In genomic region chr4:1873776-1874175, GRCh38 we compare ENCODE assay signal across 3 cellular contexts.
TF ChIP-seq lines count a peak whose summit lies in the region.

No MANE protein-coding gene starts in this region.

TF ChIP-seq in SK-N-SH, 30 proteins besides CTCF, POLR2A, EP300 and RAD21 (continued from another document):
- no peak for TF ChIP-seq CHD2 (IDR thresholded peaks at IDR 0.05; ENCODE audit: low read length, partially characterized antibody)
- no peak for TF ChIP-seq MEF2A (IDR thresholded peaks at IDR 0.05; ENCODE audit: borderline replicate concordance, low read depth)
- TF ChIP-seq TAF1 (IDR thresholded peaks at IDR 0.05; ENCODE audit: borderline replicate concordance, low read depth, low read length): no peak
- no peak for TF ChIP-seq MXI1 (IDR thresholded peaks at IDR 0.05; ENCODE audit: low read depth, low read length)
- no peak for TF ChIP-seq ZBTB33 (IDR thresholded peaks at IDR 0.05; ENCODE audit: borderline replicate concordance, low read depth)
- TF ChIP-seq GATA2 (CRISPR knock-in tag; IDR thresholded peaks at IDR 0.05): no peak
- no peak for TF ChIP-seq IRF3 (IDR thresholded peaks at IDR 0.05; ENCODE audit: low read depth, low read length)
- no peak for TF ChIP-seq EZH2phosphoT487 (IDR thresholded peaks at IDR 0.05; ENCODE audit: borderline replicate concordance, low read depth)
- no peak for TF ChIP-seq SMC3 (IDR thresholded peaks at IDR 0.05; ENCODE audit: low read depth, low read length)
- no peak for TF ChIP-seq FOSL2 (IDR thresholded peaks at IDR 0.05; ENCODE audit: borderline replicate concordance, low read depth)
- no peak for TF ChIP-seq FOXJ3 (CRISPR knock-in tag; IDR thresholded peaks at IDR 0.05)
- no peak for TF ChIP-seq RXRA (IDR thresholded peaks at IDR 0.05; ENCODE audit: borderline replicate concordance, low read depth)
- TF ChIP-seq ELF1 (IDR thresholded peaks at IDR 0.05): no peak
- no peak for TF ChIP-seq YY1 (IDR thresholded peaks at IDR 0.05; ENCODE audit: low read depth)

TF ChIP-seq in SK-N-SH treated with all-trans-retinoic acid at 6 μM for 48 hours, 23 proteins besides CTCF, POLR2A, EP300 and RAD21 (continued from another document):
- no peak for TF ChIP-seq POU6F1 (CRISPR knock-in tag; IDR thresholded peaks at IDR 0.05; ENCODE audit: borderline replicate concordance, low read depth)
- TF ChIP-seq SNAI2 (CRISPR knock-in tag; IDR thresholded peaks at IDR 0.05): no peak
- no peak for TF ChIP-seq CREB5 (CRISPR knock-in tag; IDR thresholded peaks at IDR 0.05; ENCODE audit: low read depth)
TF ChIP-seq in SK-N-SH treated with all-trans-retinoic acid at 6 μM for 48 hours: peak in this region for 0.

TF ChIP-seq in neural cell, 6 proteins besides CTCF, POLR2A, EP300 and RAD21 (continued from another document):
- no peak for TF ChIP-seq REST (IDR thresholded peaks at IDR 0.05; ENCODE audit: borderline replicate concordance)
- TF ChIP-seq TAF1 (IDR thresholded peaks at IDR 0.05; ENCODE audit: low read depth): no peak
TF ChIP-seq in neural cell: peak in this region for 0.
